ENCODE assay signal across 9 cellular contexts in genomic region chr5:151151263-151151660, GRCh38. TPM values are rescaled to one million over a fixed set of nuclear protein-coding genes. Genes with fewer than 3 reads are reported as not detected.
DNase-seq lines count a peak whose midpoint lies in the region; ATAC-seq and TF ChIP-seq lines count a peak whose summit lies in the region.
"Had no signal": no experiment of that assay in that cellular context is flagged by ENCODE, and none has a peak within 500 bp of the region (broad histone marks: within the 10 kb centered on the region; RNA-seq: fewer than 3 reads in every experiment).

No MANE protein-coding gene starts in this region.

- no peak for TF ChIP-seq CTCF in HFFc6 (IDR thresholded peaks at IDR 0.05)
- no peak for TF ChIP-seq CTCF in BE2C (IDR thresholded peaks at IDR 0.05; ENCODE audit: low read depth, low read length)

- peaks cover 40% of the 10 kb centered on the region for H3K36me3 Mint-ChIP-seq in HFFc6 (ENCODE audit: low read depth)
- H3K36me3 Mint-ChIP-seq in activated T-helper 1 cell treated with anti-CD3 and anti-CD28 coated beads, Interleukin-12 subunit alpha, Interleukin-12 subunit beta, Interleukin-2, Interleukin-4 antibody, amounts not matched to agents 30 ng/mL and 10 ng/mL and 1 ng/mL, durations not matched to agents 14 hours and 24 hours and 36 hours (ENCODE audit: low read depth) = peaks cover 40% of the 10 kb centered on the region
- H3K36me3 Mint-ChIP-seq in stimulated activated memory B cell treated with anti-CD40 and anti-IgM and Interleukin-4, amounts not matched to agents 10 μg/mL and 1 μg/mL and 100 μg/mL, for 72 hours = peaks cover 58% of the 10 kb centered on the region

- peaks cover 84% of the 10 kb centered on the region for H3K4me1 Mint-ChIP-seq in HFFc6 (ENCODE audit: low read depth)
- peaks cover 95% of the 10 kb centered on the region for H3K4me1 Mint-ChIP-seq in activated T-helper 1 cell treated with anti-CD3 and anti-CD28 coated beads, Interleukin-12 subunit alpha, Interleukin-12 subunit beta, Interleukin-2, Interleukin-4 antibody, amounts not matched to agents 30 ng/mL and 10 ng/mL and 1 ng/mL, durations not matched to agents 14 hours and 24 hours and 36 hours (ENCODE audit: low read depth)
- peaks cover 100% of the 10 kb centered on the region for H3K4me1 Mint-ChIP-seq in stimulated activated memory B cell treated with anti-CD40 and anti-IgM and Interleukin-4, amounts not matched to agents 10 μg/mL and 1 μg/mL and 100 μg/mL, for 72 hours

- H3K27ac ChIP-seq in layer of hippocampus (ENCODE audit: low read depth, low read length) = peak overlapping the region; percentile 55
- H3K27ac ChIP-seq: foreskin keratinocyte had no signal

- H3K4me1 ChIP-seq in BE2C = no peaks in the 10 kb centered on the region; the same call in 1 of the 2 replicates
- H3K4me1 ChIP-seq: foreskin keratinocyte had no signal

- no peaks in the 10 kb centered on the region for H3K9me3 Mint-ChIP-seq in HFFc6
- no peaks in the 10 kb centered on the region for H3K9me3 Mint-ChIP-seq in activated T-helper 1 cell treated with anti-CD3 and anti-CD28 coated beads, Interleukin-12 subunit alpha, Interleukin-12 subunit beta, Interleukin-2, Interleukin-4 antibody, amounts not matched to agents 30 ng/mL and 10 ng/mL and 1 ng/mL, durations not matched to agents 14 hours and 24 hours and 36 hours
- no peaks in the 10 kb centered on the region for H3K9me3 Mint-ChIP-seq in stimulated activated memory B cell treated with anti-CD40 and anti-IgM and Interleukin-4, amounts not matched to agents 10 μg/mL and 1 μg/mL and 100 μg/mL, for 72 hours

- no peaks in the 10 kb centered on the region for H3K27me3 ChIP-seq in layer of hippocampus (ENCODE audit: control insufficient read depth, insufficient read depth, low read length)
- no peaks in the 10 kb centered on the region for H3K27me3 ChIP-seq in BE2C
- H3K27me3 ChIP-seq: foreskin keratinocyte had no signal

- H3K4me3 ChIP-seq in BE2C (ENCODE audit: low read depth, low read length) = no peak overlapping the region

- H3K4me3 Mint-ChIP-seq in HFFc6 = peak overlapping the region; percentile 36
- peak overlapping the region; percentile 71 for H3K4me3 Mint-ChIP-seq in activated T-helper 1 cell treated with anti-CD3 and anti-CD28 coated beads, Interleukin-12 subunit alpha, Interleukin-12 subunit beta, Interleukin-2, Interleukin-4 antibody, amounts not matched to agents 30 ng/mL and 10 ng/mL and 1 ng/mL, durations not matched to agents 14 hours and 24 hours and 36 hours
- H3K4me3 Mint-ChIP-seq in stimulated activated memory B cell treated with anti-CD40 and anti-IgM and Interleukin-4, amounts not matched to agents 10 μg/mL and 1 μg/mL and 100 μg/mL, for 72 hours = peak overlapping the region; percentile 64

- H3K36me3 ChIP-seq in BE2C = no peaks in the 10 kb centered on the region

- H3K27ac Mint-ChIP-seq in HFFc6 = peak overlapping the region; percentile 88
- H3K27ac Mint-ChIP-seq in activated T-helper 1 cell treated with anti-CD3 and anti-CD28 coated beads, Interleukin-12 subunit alpha, Interleukin-12 subunit beta, Interleukin-2, Interleukin-4 antibody, amounts not matched to agents 30 ng/mL and 10 ng/mL and 1 ng/mL, durations not matched to agents 14 hours and 24 hours and 36 hours = peak overlapping the region; percentile 96
- peak overlapping the region; percentile 99 for H3K27ac Mint-ChIP-seq in stimulated activated memory B cell treated with anti-CD40 and anti-IgM and Interleukin-4, amounts not matched to agents 10 μg/mL and 1 μg/mL and 100 μg/mL, for 72 hours

- no peaks in the 10 kb centered on the region for H3K9me3 ChIP-seq in BE2C

- DNase-seq in HFFc6 = no peak
- DNase-seq in activated T-helper 1 cell treated with anti-CD3 and anti-CD28 coated beads, Interleukin-12 subunit alpha, Interleukin-12 subunit beta, Interleukin-2, Interleukin-4 antibody, amounts not matched to agents 30 ng/mL and 10 ng/mL and 1 ng/mL, durations not matched to agents 14 hours and 24 hours and 36 hours (ENCODE audit: low spot score) = no peak
- no peak for DNase-seq in BE2C
- no peak for DNase-seq in mucosa of gallbladder (ENCODE audit: low spot score)
- DNase-seq: foreskin keratinocyte had no signal

- intact Hi-C loops in activated T-helper 1 cell treated with anti-CD3 and anti-CD28 coated beads, Interleukin-12 subunit alpha, Interleukin-12 subunit beta, Interleukin-2, Interleukin-4 antibody, amounts not matched to agents 30 ng/mL and 10 ng/mL and 1 ng/mL, durations not matched to agents 14 hours and 24 hours and 36 hours (cut with micrococcal nuclease) = loop anchor here (1.0 to 5.0 kb wide), 7 partner anchors 52 to 739 kb away; partner anchors contain the start of gene CD74

- no peak for ATAC-seq in stimulated activated memory B cell treated with anti-CD40 and anti-IgM and Interleukin-4, amounts not matched to agents 10 μg/mL and 1 μg/mL and 100 μg/mL, for 72 hours
- ATAC-seq in HG03342 (IDR thresholded peaks at IDR 0.05; ENCODE audit: unreplicated experiment) (no peak), GM19455 (IDR thresholded peaks at IDR 0.05; ENCODE audit: unreplicated experiment) (no peak)

- peaks cover 4% of the 10 kb centered on the region for H3K27me3 Mint-ChIP-seq in HFFc6 (ENCODE audit: insufficient read depth)
- no peaks in the 10 kb centered on the region for H3K27me3 Mint-ChIP-seq in activated T-helper 1 cell treated with anti-CD3 and anti-CD28 coated beads, Interleukin-12 subunit alpha, Interleukin-12 subunit beta, Interleukin-2, Interleukin-4 antibody, amounts not matched to agents 30 ng/mL and 10 ng/mL and 1 ng/mL, durations not matched to agents 14 hours and 24 hours and 36 hours (ENCODE audit: insufficient read depth)
- H3K27me3 Mint-ChIP-seq in stimulated activated memory B cell treated with anti-CD40 and anti-IgM and Interleukin-4, amounts not matched to agents 10 μg/mL and 1 μg/mL and 100 μg/mL, for 72 hours = no peaks in the 10 kb centered on the region

RNA-seq across cellular contexts. Expression of gene ANXA6, which starts 6.3 kb away (rescaled TPM):
- 100 to 1,000 TPM; 507 to 578 (median 546) TPM for total RNA-seq in HFFc6 (2021; fragmentation: NEBNext Ultra II Directional; extraction: Animal tissue kit (Norgen Biotek cat#: 25700))
- total RNA-seq in activated T-helper 1 cell treated with anti-CD3 and anti-CD28 coated beads, Interleukin-12 subunit alpha, Interleukin-12 subunit beta, Interleukin-2, Interleukin-4 antibody, amounts not matched to agents 30 ng/mL and 10 ng/mL and 1 ng/mL, durations not matched to agents 14 hours and 24 hours and 36 hours = 286 and 301 TPM in 2 replicates
- polyA plus RNA-seq in BE2C (2012; ENCODE audit: insufficient read depth, insufficient read length, low read depth) = 114 TPM
- total RNA-seq in mucosa of gallbladder = 153 TPM
